ENCODE assay signal across 18 cellular contexts in the genomic region with DNA sequence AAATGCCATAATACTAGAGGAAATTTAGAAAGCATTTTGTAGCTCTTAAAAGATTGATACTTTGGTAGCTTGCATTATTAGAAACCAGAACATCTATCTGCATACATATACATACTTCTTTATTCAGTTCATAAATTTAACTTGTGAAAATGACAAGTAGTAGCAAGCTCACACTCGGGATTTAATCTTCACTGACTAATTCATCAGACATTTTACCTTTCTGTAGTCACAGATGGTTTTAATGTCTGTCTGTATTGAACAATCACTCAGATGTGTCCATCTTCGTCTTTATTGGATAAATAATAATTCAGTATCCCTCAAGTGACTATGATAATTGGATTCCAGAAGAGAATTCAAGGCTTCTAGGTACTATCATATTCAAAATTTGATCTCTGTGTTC.
DNase-seq lines count a peak whose midpoint lies in the region; ATAC-seq, FAIRE-seq and TF ChIP-seq lines count a peak whose summit lies in the region.
"Had no signal": no experiment of that assay in that cellular context is flagged by ENCODE, and none has a peak within 500 bp of the region (broad histone marks: within the 10 kb centered on the region; RNA-seq: fewer than 3 reads in every experiment).

No MANE protein-coding gene starts in this region.

- TF ChIP-seq RAD21 in neural cell (conservative IDR thresholded peaks at IDR 0.05) = no peak

- FAIRE-seq in bronchial epithelial cell (lab: Jason Lieb, UNC) = no peak
- FAIRE-seq: GM12891, GM18507 had no signal

- H3K27me3 ChIP-seq in bronchial epithelial cell (ENCODE audit: control insufficient read depth, insufficient read depth, low read length) (no peaks in the 10 kb centered on the region), foreskin keratinocyte (no peaks in the 10 kb centered on the region), neural cell (ENCODE audit: insufficient read depth, low read depth, low read length) (no peaks in the 10 kb centered on the region)

- H3K9me2 ChIP-seq in neural cell (ENCODE audit: insufficient read depth, low read length) = no peaks in the 10 kb centered on the region

- no peaks in the 10 kb centered on the region for H3K36me3 ChIP-seq in bronchial epithelial cell (ENCODE audit: control insufficient read depth, insufficient read depth, low read length)
- H3K36me3 ChIP-seq in neural cell (ENCODE audit: insufficient read depth, low read length) = no peaks in the 10 kb centered on the region

- H3K9ac ChIP-seq in neural cell (ENCODE audit: low read length) = no peak overlapping the region

- peak; percentile 79 for ATAC-seq in foreskin keratinocyte
- no peak for ATAC-seq in GM21786 (IDR thresholded peaks at IDR 0.05; ENCODE audit: unreplicated experiment)
- no peak for ATAC-seq in HG02840 (IDR thresholded peaks at IDR 0.05; ENCODE audit: low FRiP score, unreplicated experiment)
- ATAC-seq: GM23338, HCT116 had no signal

- no peak overlapping the region for H3K4me2 ChIP-seq in neural cell (ENCODE audit: low read length)
- H3K4me2 ChIP-seq: GM23338 had no signal

- H4K20me1 ChIP-seq in neural cell (ENCODE audit: insufficient read depth) = no peaks in the 10 kb centered on the region

- H3K4me3 ChIP-seq in bronchial epithelial cell (ENCODE audit: low read depth, low read length) = no peak overlapping the region
- H3K4me3 ChIP-seq in neural cell (ENCODE audit: low read length) = no peak overlapping the region
- H3K4me3 ChIP-seq: GM23338 had no signal

- no peak overlapping the region for H2AFZ ChIP-seq in neural cell (ENCODE audit: low read depth, low read length)
- H2AFZ ChIP-seq: GM23338 had no signal

- no peak for TF ChIP-seq EP300 in neural cell (conservative IDR thresholded peaks at IDR 0.05; ENCODE audit: poor library complexity, severe bottlenecking)

- peak; percentile 8 for DNase-seq in bronchial epithelial cell (ENCODE audit: low read depth)
- DNase-seq in foreskin keratinocyte = peak; percentile 35 to 67
- no peak for DNase-seq in NCI-H1436 treated with DMSO at 0.1 percent for 48 hours (lab: John Stamatoyannopoulos, UW)
- DNase-seq: C1 segment of cervical spinal cord; Calu3; CD4-positive, alpha-beta memory T cell; COR-L47; DMS53; DMS79 treated with DMSO at 0.1 percent for 48 hours; GF-D8; H9 had no signal

- H3F3A ChIP-seq in neural cell (ENCODE audit: insufficient read depth, low read length, poor library complexity, severe bottlenecking) = no peaks in the 10 kb centered on the region

- peaks cover 18% of the 10 kb centered on the region for H3K79me2 ChIP-seq in neural cell (replicated peaks; ENCODE audit: insufficient read depth, low read length)

- H3K4me1 ChIP-seq in foreskin keratinocyte = peaks cover 18% of the 10 kb centered on the region

- TF ChIP-seq CTCF in bronchial epithelial cell (IDR thresholded peaks at IDR 0.05; ENCODE audit: insufficient read depth, low read length, severe bottlenecking) (no peak), foreskin keratinocyte (conservative IDR thresholded peaks at IDR 0.05) (no peak), neural cell (IDR thresholded peaks at IDR 0.05; ENCODE audit: poor library complexity, severe bottlenecking) (no peak)

- H3K27ac ChIP-seq in foreskin keratinocyte (no peak overlapping the region), neural cell (ENCODE audit: low read length) (peak overlapping the region; percentile 4)

- no peaks in the 10 kb centered on the region for H3K9me3 ChIP-seq in neural cell (ENCODE audit: low read length)

TF ChIP-seq in neural cell, 6 proteins besides CTCF, POLR2A, EP300 and RAD21:
- TF ChIP-seq POLR2AphosphoS5 (IDR thresholded peaks at IDR 0.05) (no peak), EZH2 (IDR thresholded peaks at IDR 0.05; ENCODE audit: borderline replicate concordance, insufficient read depth, low read length, poor library complexity, severe bottlenecking) (no peak), TAF1 (IDR thresholded peaks at IDR 0.05; ENCODE audit: low read depth) (no peak), MXI1 (conservative IDR thresholded peaks at IDR 0.05; ENCODE audit: poor library complexity, severe bottlenecking) (no peak), REST (IDR thresholded peaks at IDR 0.05; ENCODE audit: borderline replicate concordance) (no peak), SMC3 (conservative IDR thresholded peaks at IDR 0.05; ENCODE audit: poor library complexity) (no peak)
